Comparison of ENCODE assay signal across 9 cellular contexts in genomic region chr6:52233975-52234823, GRCh38. TPM values are rescaled to one million over a fixed set of nuclear protein-coding genes. Genes with fewer than 3 reads are reported as not detected.
A peak's percentile ranks its signal among the peaks of the same experiment; 100 is the strongest.
DNase-seq lines count a peak whose midpoint lies in the region; ATAC-seq and TF ChIP-seq lines count a peak whose summit lies in the region.
"Had no signal": no experiment of that assay in that cellular context is flagged by ENCODE, and none has a peak within 500 bp of the region (broad histone marks: within the 10 kb centered on the region; RNA-seq: fewer than 3 reads in every experiment).

No MANE protein-coding gene starts in this region.

- H3K27me3 Mint-ChIP-seq in T-helper 17 cell: peaks cover 39% of the 10 kb centered on the region

- H3K36me3 ChIP-seq in GM23248 (ENCODE audit: low read depth): no peaks in the 10 kb centered on the region
- no peaks in the 10 kb centered on the region for H3K36me3 ChIP-seq in smooth muscle cell (ENCODE audit: low read depth)

- peaks cover 7% of the 10 kb centered on the region for H3K4me1 Mint-ChIP-seq in T-helper 17 cell
- H3K4me1 Mint-ChIP-seq: naive B cell had no signal

- peak overlapping the region; percentile 19; the same call in 1 of the 2 replicates for H3K4me3 ChIP-seq in GM23248
- no peak overlapping the region for H3K4me3 ChIP-seq in LNCaP clone FGC (ENCODE audit: low read depth, low read length)
- no peak overlapping the region for H3K4me3 ChIP-seq in smooth muscle cell

- in situ Hi-C loops in GM23248 (cut with MboI): no loop called here

- no peaks in the 10 kb centered on the region for H3K79me2 ChIP-seq in GM23248 (ENCODE audit: insufficient read depth)
- no peaks in the 10 kb centered on the region for H3K79me2 ChIP-seq in smooth muscle cell (ENCODE audit: low read depth)

- H3F3A ChIP-seq in GM23248 (ENCODE audit: insufficient read depth): no peaks in the 10 kb centered on the region
- H3F3A ChIP-seq in smooth muscle cell (ENCODE audit: low read depth): no peaks in the 10 kb centered on the region

- peak; percentile 68 for DNase-seq in stimulated activated CD4-positive, alpha-beta T cell treated with anti-CD3 and anti-CD28 coated beads, Interleukin-15, amount 100 ng/mL, for 24 hours
- DNase-seq in stimulated activated CD4-positive, alpha-beta T cell treated with anti-CD3 and anti-CD28 coated beads, Interleukin-12 subunit alpha, Interleukin-12 subunit beta, amount 100 ng/mL, for 4 hours: no peak
- DNase-seq in GM23248 (peak; percentile 84), LNCaP clone FGC (ENCODE audit: low read depth) (peak; percentile 35), fibroblast of peridontal ligament (ENCODE audit: extremely low read depth) (peak; percentile 58), smooth muscle cell (lab: John Stamatoyannopoulos, UW; ENCODE audit: unreplicated experiment) (no peak), T-helper 17 cell (no peak)
- DNase-seq: naive B cell had no signal

- no peak overlapping the region for H3K4me3 Mint-ChIP-seq in T-helper 17 cell
- H3K4me3 Mint-ChIP-seq: naive B cell had no signal

- no peak overlapping the region for H3K27ac Mint-ChIP-seq in T-helper 17 cell
- H3K27ac Mint-ChIP-seq: naive B cell had no signal

- TF ChIP-seq CTCF in LNCaP clone FGC (IDR thresholded peaks at IDR 0.05; ENCODE audit: control insufficient read depth, extremely low read depth, insufficient read depth) (peak; percentile 90), smooth muscle cell (IDR thresholded peaks at IDR 0.05; ENCODE audit: borderline replicate concordance, insufficient read depth, poor library complexity, severe bottlenecking) (peak; percentile 44)

- peaks cover 6% of the 10 kb centered on the region for H3K36me3 Mint-ChIP-seq in T-helper 17 cell (ENCODE audit: low read depth)
- H3K36me3 Mint-ChIP-seq: naive B cell had no signal

- peak overlapping the region; percentile 49 for H2AFZ ChIP-seq in GM23248
- peak overlapping the region; percentile 56 for H2AFZ ChIP-seq in smooth muscle cell (ENCODE audit: low read depth)

- WGBS in GM23248 (ENCODE audit: low coverage in 1 of 2, low lambda C conversion rate in 2 of 2, missing lambda C conversion rate in 2 of 2), 2 experiments: 37 to 38% methylated on average over 15 of the region's 15 CpGs
- 54% methylated on average over 15 of the region's 15 CpGs for WGBS in smooth muscle cell (ENCODE audit: low lambda C conversion rate)

- H3K27ac ChIP-seq in GM23248 (no peak overlapping the region), smooth muscle cell (ENCODE audit: low read depth) (no peak overlapping the region)

- H4K20me1 ChIP-seq in GM23248 (ENCODE audit: insufficient read depth): no peaks in the 10 kb centered on the region
- no peaks in the 10 kb centered on the region for H4K20me1 ChIP-seq in smooth muscle cell (ENCODE audit: low read depth)

- peak; percentile 97 for ATAC-seq in SK-N-SH treated with all-trans-retinoic acid at 6 μM for 48 hours
- no peak for ATAC-seq in T-helper 17 cell

- H3K9ac ChIP-seq in GM23248 (no peak overlapping the region), smooth muscle cell (ENCODE audit: low read depth) (no peak overlapping the region)

- H3K9me3 ChIP-seq in GM23248 (ENCODE audit: low read depth): no peaks in the 10 kb centered on the region
- no peaks in the 10 kb centered on the region for H3K9me3 ChIP-seq in smooth muscle cell (replicated peaks; ENCODE audit: low read depth)
- H3K9me3 ChIP-seq in T-helper 17 cell (ENCODE audit: control insufficient read depth, low read length, poor library complexity, severe bottlenecking): no peaks in the 10 kb centered on the region

- H3K4me1 ChIP-seq in GM23248 (ENCODE audit: insufficient read depth) (no peaks in the 10 kb centered on the region), smooth muscle cell (ENCODE audit: low read depth) (no peaks in the 10 kb centered on the region)

- H3K4me2 ChIP-seq in GM23248 (ENCODE audit: unreplicated experiment) (no peak overlapping the region), smooth muscle cell (peak overlapping the region; percentile 62)

- no peaks in the 10 kb centered on the region for H3K9me2 ChIP-seq in GM23248 (ENCODE audit: insufficient read depth)

- H3K27me3 ChIP-seq in GM23248 (replicated peaks; ENCODE audit: insufficient read depth): peaks cover 6% of the 10 kb centered on the region; the same call in 1 of the 2 replicates
- H3K27me3 ChIP-seq in smooth muscle cell (ENCODE audit: low read depth): peaks cover 8% of the 10 kb centered on the region

TF ChIP-seq in SK-N-SH treated with all-trans-retinoic acid at 6 μM for 48 hours, 23 proteins besides CTCF, POLR2A, EP300 and RAD21:
- TF ChIP-seq ZC3H10 (CRISPR knock-in tag; IDR thresholded peaks at IDR 0.05): no peak
- no peak for TF ChIP-seq TOX (CRISPR knock-in tag; IDR thresholded peaks at IDR 0.05; ENCODE audit: borderline replicate concordance)
- no peak for TF ChIP-seq CREB5 (CRISPR knock-in tag; IDR thresholded peaks at IDR 0.05; ENCODE audit: low read depth)
- no peak for TF ChIP-seq TCF4 (CRISPR knock-in tag; IDR thresholded peaks at IDR 0.05; ENCODE audit: borderline replicate concordance)
- TF ChIP-seq ZNF8 (CRISPR knock-in tag; IDR thresholded peaks at IDR 0.05): no peak
- no peak for TF ChIP-seq CSRNP3 (CRISPR knock-in tag; IDR thresholded peaks at IDR 0.05)
- no peak for TF ChIP-seq SNAI2 (CRISPR knock-in tag; IDR thresholded peaks at IDR 0.05)
- no peak for TF ChIP-seq ZFP30 (CRISPR knock-in tag; IDR thresholded peaks at IDR 0.05)
- TF ChIP-seq ZNF565 (CRISPR knock-in tag; conservative IDR thresholded peaks at IDR 0.05; ENCODE audit: low read depth): no peak
- TF ChIP-seq RARB (CRISPR knock-in tag; IDR thresholded peaks at IDR 0.05): no peak
- no peak for TF ChIP-seq TSHZ2 (CRISPR knock-in tag; IDR thresholded peaks at IDR 0.05)
- no peak for TF ChIP-seq ZFP3 (CRISPR knock-in tag; IDR thresholded peaks at IDR 0.05)

RNA-seq across cellular contexts. Expression of gene IL17F, which starts 10.1 kb away (rescaled TPM):
- not detected in 2 replicates for total RNA-seq in GM23248 (2014; rRNA removed; shearing (Covaris generic))
- polyA plus RNA-seq in GM23248 (2016; fragmentation: Nextera tagmentation; extraction: Ambion mirVana) (not detected in 2 replicates), smooth muscle cell (not detected in 2 replicates)
- total RNA-seq in smooth muscle cell (not detected in 2 replicates), T-helper 17 cell (under 1 TPM; 0.35 to 0.68 TPM)

RNA-seq across cellular contexts. Expression of gene IL17A, which starts 48.0 kb away (rescaled TPM):
- total RNA-seq in GM23248 (2014; rRNA removed; shearing (Covaris generic)): not detected in 2 replicates
- polyA plus RNA-seq in GM23248 (2016; fragmentation: Nextera tagmentation; extraction: Ambion mirVana) (not detected in 2 replicates), smooth muscle cell (not detected in 2 replicates)
- total RNA-seq in smooth muscle cell (not detected in 2 replicates), T-helper 17 cell (under 1 TPM; 0.50 to 0.68 TPM)

RNA-seq across cellular contexts. Expression of gene MCM3, which starts 50.3 kb away (rescaled TPM):
- 41.8 and 54.9 TPM in 2 replicates for total RNA-seq in GM23248 (2014; rRNA removed; shearing (Covaris generic))
- polyA plus RNA-seq in GM23248 (2016; fragmentation: Nextera tagmentation; extraction: Ambion mirVana): 29.8 and 30.6 TPM in 2 replicates
- 30.6 and 32.2 TPM in 2 replicates for total RNA-seq in smooth muscle cell
- 33.9 and 37.3 TPM in 2 replicates for polyA plus RNA-seq in smooth muscle cell
- 10 to 100 TPM; 20.3 to 24.3 TPM for total RNA-seq in T-helper 17 cell

Comparison
In these comparisons a context has a peak if more than half of its experiments do, and no peak if none do; other contexts are left out.
1. DNase-seq: peak in stimulated activated CD4-positive, alpha-beta T cell treated with anti-CD3 and anti-CD28 coated beads, Interleukin-15, amount 100 ng/mL, for 24 hours (single experiment), GM23248 (single experiment), LNCaP clone FGC (single experiment) and fibroblast of peridontal ligament (single experiment); none in stimulated activated CD4-positive, alpha-beta T cell treated with anti-CD3 and anti-CD28 coated beads, Interleukin-12 subunit alpha, Interleukin-12 subunit beta, amount 100 ng/mL, for 4 hours (single experiment), smooth muscle cell (single experiment) and T-helper 17 cell (0 of 3).